In genomic region chr22:19770349-19771220, GRCh38 we compare ENCODE assay signal across 25 cellular contexts. TPM values are rescaled to one million over a fixed set of nuclear protein-coding genes. Genes with fewer than 3 reads are reported as not detected.
DNase-seq lines count a peak whose midpoint lies in the region; FAIRE-seq and TF ChIP-seq lines count a peak whose summit lies in the region.
"Had no signal": no experiment of that assay in that cellular context is flagged by ENCODE, and none has a peak within 500 bp of the region (broad histone marks: within the 10 kb centered on the region; RNA-seq: fewer than 3 reads in every experiment).

No MANE protein-coding gene starts in this region.

- peaks cover 87% of the 10 kb centered on the region for H3K27me3 Mint-ChIP-seq in activated naive CD4-positive, alpha-beta T cell treated with anti-CD3 and anti-CD28 coated beads, Interleukin-2, amount 10 ng/mL, durations not matched to agents 7 days and 5 days

- H3K9me3 ChIP-seq in endothelial cell of umbilical vein (replicated peaks; ENCODE audit: control insufficient read depth, insufficient read depth, low read length), result no peaks in the 10 kb centered on the region
- H3K9me3 ChIP-seq in suprapubic skin, result no peaks in the 10 kb centered on the region
- H3K9me3 ChIP-seq: BLaER1 had no signal

- H3K27me3 ChIP-seq in endothelial cell of umbilical vein (ENCODE audit: control insufficient read depth in 2 of 2, insufficient read depth in 2 of 2, low read length in 2 of 2), result peaks cover 8 to 13% of the 10 kb centered on the region in 2 experiments
- peaks cover 8% of the 10 kb centered on the region for H3K27me3 ChIP-seq in suprapubic skin

- peak; percentile 16 for DNase-seq in activated naive CD4-positive, alpha-beta T cell treated with anti-CD3 and anti-CD28 coated beads, Interleukin-2, amount 10 ng/mL, durations not matched to agents 7 days and 5 days
- DNase-seq in activated naive CD4-positive, alpha-beta T cell (lab: John Stamatoyannopoulos, UW), result no peak
- DNase-seq in Jurkat, Clone E6-1 (ENCODE audit: low read depth, low spot score), result peak; percentile 63
- DNase-seq in endothelial cell of umbilical vein (ENCODE audit: low read depth, low spot score), result no peak
- peak; percentile 60 for DNase-seq in posterior vena cava (ENCODE audit: low spot score)
- DNase-seq in amygdala (lab: John Stamatoyannopoulos, UW), result no peak
- DNase-seq in NK-92 treated with Interleukin-12 subunit alpha and Interleukin-12 subunit beta, amount 100 ng/mL, for 24 hours (lab: John Stamatoyannopoulos, UW), result no peak
- no peak for DNase-seq in suprapubic skin (ENCODE audit: low spot score in 2 of 2)
- DNase-seq: CD4-positive, alpha-beta T cell; H7; KBM-7; MV-4-11; NCI-H1105; NCI-H146; NCI-H1930; NCI-H2107; NCI-H524 treated with DMSO at 0.1 percent for 48 hours; NCI-H774; PC-3 had no signal

- TF ChIP-seq EP300 in suprapubic skin (IDR thresholded peaks at IDR 0.05), result no peak

- H3K36me3 Mint-ChIP-seq in activated naive CD4-positive, alpha-beta T cell treated with anti-CD3 and anti-CD28 coated beads, Interleukin-2, amount 10 ng/mL, durations not matched to agents 7 days and 5 days, result no peaks in the 10 kb centered on the region

- no peak overlapping the region for H3K4me3 ChIP-seq in Jurkat, Clone E6-1 (ENCODE audit: low read length)
- no peak overlapping the region for H3K4me3 ChIP-seq in endothelial cell of umbilical vein (replicated peaks in 1 of 3; ENCODE audit: insufficient read depth in 1 of 3, low read depth in 1 of 3, low read length in 3 of 3)
- H3K4me3 ChIP-seq in suprapubic skin, result no peak overlapping the region
- H3K4me3 ChIP-seq: BLaER1 had no signal

- dilution Hi-C loops in endothelial cell of umbilical vein (cut with MboI; ENCODE audit: extremely low pct_ligation_motif_present, low sequenced_read_pairs), result no loop called here

- BruUV-seq in endothelial cell of umbilical vein (replicated peaks; lab: Mats Ljungman, UMichigan), result no TSS peak

- TF ChIP-seq POLR2A in endothelial cell of umbilical vein (IDR thresholded peaks at IDR 0.05; ENCODE audit: low read depth, low read length), result no peak
- TF ChIP-seq POLR2A in suprapubic skin (IDR thresholded peaks at IDR 0.05), result no peak

- no peak for TF ChIP-seq CTCF in endothelial cell of umbilical vein (IDR thresholded peaks at IDR 0.05; ENCODE audit: extremely low read depth in 1 of 2, insufficient read depth in 1 of 2, low read depth in 1 of 2, low read length in 2 of 2)
- no peak for TF ChIP-seq CTCF in suprapubic skin (IDR thresholded peaks at IDR 0.05)

- H3K4me1 ChIP-seq in endothelial cell of umbilical vein (ENCODE audit: control insufficient read depth, extremely low read depth, insufficient read depth, low read length) (peaks cover 12% of the 10 kb centered on the region), suprapubic skin (peaks cover 31% of the 10 kb centered on the region)

- no peak overlapping the region for H2AFZ ChIP-seq in endothelial cell of umbilical vein (ENCODE audit: low read depth, low read length)

- no peaks in the 10 kb centered on the region for H3K9me3 Mint-ChIP-seq in activated naive CD4-positive, alpha-beta T cell treated with anti-CD3 and anti-CD28 coated beads, Interleukin-2, amount 10 ng/mL, durations not matched to agents 7 days and 5 days
- H3K9me3 Mint-ChIP-seq: CD4-positive, alpha-beta T cell had no signal

- no peak overlapping the region for H3K4me3 Mint-ChIP-seq in activated naive CD4-positive, alpha-beta T cell treated with anti-CD3 and anti-CD28 coated beads, Interleukin-2, amount 10 ng/mL, durations not matched to agents 7 days and 5 days
- H3K4me3 Mint-ChIP-seq: CD4-positive, alpha-beta T cell had no signal

- WGBS in suprapubic skin, result 77% methylated on average over 14 of the region's 25 CpGs

- CTCF ChIA-PET in activated naive CD4-positive, alpha-beta T cell treated with anti-CD3 and anti-CD28 coated beads, Interleukin-2, amount 10 ng/mL, durations not matched to agents 7 days and 5 days (lab: Charles Lee), result interaction anchor here (0.7 to 1.4 kb wide), 3 partner anchors 40 to 140 kb away, joined by 3 read pairs; no protein-coding TSS in a partner anchor
- CTCF ChIA-PET in endothelial cell of umbilical vein (lab: Charles Lee), result interaction anchor here (0.7 to 2.6 kb wide), 6 partner anchors 8 to 140 kb away, joined by 3 to 17 read pairs (median 3); no protein-coding TSS in a partner anchor

- POLR2A ChIA-PET in endothelial cell of umbilical vein (lab: Charles Lee), result no interaction called here

- H3K27ac Mint-ChIP-seq in activated naive CD4-positive, alpha-beta T cell treated with anti-CD3 and anti-CD28 coated beads, Interleukin-2, amount 10 ng/mL, durations not matched to agents 7 days and 5 days, result no peak overlapping the region
- H3K27ac Mint-ChIP-seq: CD4-positive, alpha-beta T cell had no signal

- no peak for FAIRE-seq in endothelial cell of umbilical vein (lab: Jason Lieb, UNC)
- FAIRE-seq: D721Med, GM18507 had no signal

- peaks cover 9% of the 10 kb centered on the region for H3K4me1 Mint-ChIP-seq in activated naive CD4-positive, alpha-beta T cell treated with anti-CD3 and anti-CD28 coated beads, Interleukin-2, amount 10 ng/mL, durations not matched to agents 7 days and 5 days

- no peaks in the 10 kb centered on the region for H4K20me1 ChIP-seq in endothelial cell of umbilical vein (replicated peaks; ENCODE audit: control insufficient read depth, extremely low read depth, insufficient read depth, low read length)

- H3K4me2 ChIP-seq in endothelial cell of umbilical vein (ENCODE audit: insufficient read depth, low read length), result no peak overlapping the region

- H3K27ac ChIP-seq in endothelial cell of umbilical vein (ENCODE audit: insufficient read depth, low read depth, low read length), result no peak overlapping the region
- no peak overlapping the region for H3K27ac ChIP-seq in suprapubic skin
- H3K27ac ChIP-seq: 22Rv1, BLaER1 had no signal

- intact Hi-C loops in endothelial cell of umbilical vein (cut with micrococcal nuclease), result loop anchor here (5.0 kb wide), 1 partner anchor 142 kb away; no protein-coding TSS in a partner anchor
- intact Hi-C loops in posterior vena cava (cut with DNase I), result no loop called here

- no peaks in the 10 kb centered on the region for H3K9me1 ChIP-seq in endothelial cell of umbilical vein (replicated peaks; ENCODE audit: control insufficient read depth, extremely low read depth, insufficient read depth, low read length)

- no peak overlapping the region for H3K9ac ChIP-seq in endothelial cell of umbilical vein (replicated peaks; ENCODE audit: extremely low read depth, insufficient read depth, low read length)
- H3K9ac ChIP-seq: BLaER1 had no signal

- no peaks in the 10 kb centered on the region for H3K79me2 ChIP-seq in endothelial cell of umbilical vein (ENCODE audit: control insufficient read depth, insufficient read depth, low read length)

- peaks cover 0 to 3% of the 10 kb centered on the region in 2 experiments for H3K36me3 ChIP-seq in endothelial cell of umbilical vein (ENCODE audit: control insufficient read depth in 2 of 2, extremely low read depth in 1 of 2, insufficient read depth in 2 of 2, low read length in 2 of 2)
- H3K36me3 ChIP-seq in suprapubic skin, result no peaks in the 10 kb centered on the region
- H3K36me3 ChIP-seq: BLaER1 had no signal

TF ChIP-seq in endothelial cell of umbilical vein, 7 proteins besides CTCF, POLR2A, EP300 and RAD21:
- no peak for TF ChIP-seq JUN (IDR thresholded peaks at IDR 0.05; ENCODE audit: borderline replicate concordance, insufficient read depth, insufficient read length, low read depth)
- TF ChIP-seq POLR2AphosphoS5 (IDR thresholded peaks at IDR 0.05; ENCODE audit: insufficient read depth, low read depth, low read length), result peak; percentile 7

RNA-seq across cellular contexts. Expression of gene TBX1, which starts 10.0 kb away (rescaled TPM):
- 9.1 TPM for polyA plus RNA-seq in Jurkat, Clone E6-1 (2012; ENCODE audit: insufficient read depth, insufficient read length)
- total RNA-seq in endothelial cell of umbilical vein, result 30.2 and 38.2 TPM in 2 replicates
- polyA plus RNA-seq in endothelial cell of umbilical vein, result 8.9 and 11.0 TPM in 2 replicates
- polyA plus RNA-seq in endothelial cell of umbilical vein (2011; cell fraction: cytosol; rRNA removed), result 6.3 and 6.6 TPM in 2 replicates
- polyA plus RNA-seq in endothelial cell of umbilical vein (2011; cell fraction: nucleus; rRNA removed), result 28.4 and 44.8 TPM in 2 replicates
- 7.1 and 14.5 TPM in 2 replicates for polyA plus RNA-seq in endothelial cell of umbilical vein (2012)
- 6.0 and 9.7 TPM in 2 replicates for polyA minus RNA-seq in endothelial cell of umbilical vein
- not detected for polyA minus RNA-seq in endothelial cell of umbilical vein (2011; cell fraction: cytosol; rRNA and poly(A)+ RNA removed)
- 10.4 and 16.9 TPM in 2 replicates for polyA minus RNA-seq in endothelial cell of umbilical vein (2011; cell fraction: nucleus; rRNA and poly(A)+ RNA removed)
- total RNA-seq in posterior vena cava, result 1 to 10 TPM; 7.5 to 8.1 TPM
- 1 to 10 TPM; 1.6 to 7.0 (median 4.8) TPM for total RNA-seq in suprapubic skin
- total RNA-seq: CD4-positive, alpha-beta T cell; HT-29; MCF 10A had no signal

RNA-seq across cellular contexts. Expression of gene GP1BB, which starts 47.2 kb away (rescaled TPM):
- polyA plus RNA-seq in Jurkat, Clone E6-1 (2012; ENCODE audit: insufficient read depth, insufficient read length), result 17.6 TPM
- 1.5 and 1.7 TPM in 2 replicates for total RNA-seq in endothelial cell of umbilical vein
- 6.2 and 8.3 TPM in 2 replicates for polyA plus RNA-seq in endothelial cell of umbilical vein
- polyA plus RNA-seq in endothelial cell of umbilical vein (2011; cell fraction: cytosol; rRNA removed), result 1.9 and 3.0 TPM in 2 replicates
- 6.0 and 11.5 TPM in 2 replicates for polyA plus RNA-seq in endothelial cell of umbilical vein (2011; cell fraction: nucleus; rRNA removed)
- 0.98 and 2.3 TPM in 2 replicates for polyA plus RNA-seq in endothelial cell of umbilical vein (2012)
- 0.61 and 1.4 TPM in 2 replicates for polyA minus RNA-seq in endothelial cell of umbilical vein
- polyA minus RNA-seq in endothelial cell of umbilical vein (2011; cell fraction: cytosol; rRNA and poly(A)+ RNA removed), result not detected
- polyA minus RNA-seq in endothelial cell of umbilical vein (2011; cell fraction: nucleus; rRNA and poly(A)+ RNA removed), result 1.5 and 3.8 TPM in 2 replicates
- under 1 TPM in 1 of 2 donors, not detected in 1; 0.83 TPM for total RNA-seq in posterior vena cava
- total RNA-seq in suprapubic skin, result 10 to 100 TPM; 14.7 to 28.7 (median 19.4) TPM
- total RNA-seq: HT-29 had no signal

RNA-seq across cellular contexts. Expression of gene SEPTIN5, which starts 56.3 kb away (rescaled TPM):
- polyA plus RNA-seq in Jurkat, Clone E6-1 (2012; ENCODE audit: insufficient read depth, insufficient read length), result 126 TPM
- 31.1 and 33.5 TPM in 2 replicates for total RNA-seq in endothelial cell of umbilical vein
- polyA plus RNA-seq in endothelial cell of umbilical vein, result 35.8 and 37.8 TPM in 2 replicates
- polyA plus RNA-seq in endothelial cell of umbilical vein (2011; cell fraction: cytosol; rRNA removed), result 19.1 and 24.3 TPM in 2 replicates
- polyA plus RNA-seq in endothelial cell of umbilical vein (2011; cell fraction: nucleus; rRNA removed), result 89.2 and 133 TPM in 2 replicates
- polyA plus RNA-seq in endothelial cell of umbilical vein (2012), result 18.2 and 32.5 TPM in 2 replicates
- 55.8 and 59.9 TPM in 2 replicates for polyA minus RNA-seq in endothelial cell of umbilical vein
- not detected for polyA minus RNA-seq in endothelial cell of umbilical vein (2011; cell fraction: cytosol; rRNA and poly(A)+ RNA removed)
- polyA minus RNA-seq in endothelial cell of umbilical vein (2011; cell fraction: nucleus; rRNA and poly(A)+ RNA removed), result 21.0 and 36.7 TPM in 2 replicates
- 10 to 100 TPM; 22.9 to 29.8 TPM for total RNA-seq in posterior vena cava
- 100 to 1,000 TPM in 3 of 4 donors, 10 to 100 TPM in 1; 89.0 to 147 (median 129) TPM for total RNA-seq in suprapubic skin
- total RNA-seq: HT-29 had no signal

Comparison
In these comparisons a context has a peak if more than half of its experiments do, and no peak if none do; other contexts are left out.
1. DNase-seq: peak in activated naive CD4-positive, alpha-beta T cell treated with anti-CD3 and anti-CD28 coated beads, Interleukin-2, amount 10 ng/mL, durations not matched to agents 7 days and 5 days (single experiment), Jurkat, Clone E6-1 (single experiment) and posterior vena cava (single experiment); none in activated naive CD4-positive, alpha-beta T cell (0 of 4), endothelial cell of umbilical vein (single experiment), amygdala (0 of 56), NK-92 treated with Interleukin-12 subunit alpha and Interleukin-12 subunit beta, amount 100 ng/mL, for 24 hours (single experiment) and suprapubic skin (0 of 2).